In the genomic region with DNA sequence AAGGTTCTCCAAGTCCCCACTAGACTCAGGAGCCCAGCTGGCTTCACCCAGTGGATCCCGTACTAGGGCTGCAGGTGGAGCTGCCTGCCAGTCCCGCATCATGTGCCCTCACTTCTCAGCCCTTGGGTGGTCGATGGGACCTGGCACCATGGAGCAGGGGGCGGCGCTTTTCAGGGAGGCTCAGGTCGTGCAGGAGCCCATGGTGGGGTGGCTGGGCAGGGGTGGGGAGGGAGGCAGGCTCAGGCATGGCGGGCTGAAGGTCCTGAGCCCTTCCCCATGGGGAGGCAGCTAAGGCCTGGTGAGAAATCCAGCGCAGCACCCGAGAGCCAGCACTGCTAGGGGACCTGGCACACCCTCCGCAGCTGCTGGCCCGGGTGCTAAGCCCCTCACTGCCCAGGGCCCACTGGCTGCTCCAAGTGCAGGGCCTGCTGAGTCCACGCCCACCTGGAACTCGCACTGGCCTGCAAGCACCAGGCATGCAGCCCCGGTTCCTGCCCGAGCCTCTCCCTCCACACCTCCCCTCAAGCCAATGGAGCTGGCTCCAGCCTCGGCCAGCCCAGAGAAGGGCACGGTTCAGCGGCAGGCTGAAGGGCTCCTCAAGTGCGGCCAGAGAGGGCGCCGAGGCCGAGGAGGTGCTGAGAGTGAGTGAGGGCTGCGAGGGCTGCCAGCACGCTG, we compare ENCODE assay signal across 1 cellular context.
TF ChIP-seq lines count a peak whose summit lies in the region.

No MANE protein-coding gene starts in this region.

TF ChIP-seq in H1, 55 proteins besides CTCF, POLR2A, EP300 and RAD21 (continued from another document):
- TF ChIP-seq, protein P1, sequence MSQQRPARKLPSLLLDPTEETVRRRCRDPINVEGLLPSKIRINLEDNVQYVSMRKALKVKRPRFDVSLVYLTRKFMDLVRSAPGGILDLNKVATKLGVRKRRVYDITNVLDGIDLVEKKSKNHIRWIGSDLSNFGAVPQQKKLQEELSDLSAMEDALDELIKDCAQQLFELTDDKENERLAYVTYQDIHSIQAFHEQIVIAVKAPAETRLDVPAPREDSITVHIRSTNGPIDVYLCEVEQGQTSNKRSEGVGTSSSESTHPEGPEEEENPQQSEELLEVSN (IDR thresholded peaks at IDR 0.05) = no peak
- TF ChIP-seq USF2 (IDR thresholded peaks at IDR 0.05; ENCODE audit: low read length) = no peak
- no peak for TF ChIP-seq BRCA1 (IDR thresholded peaks at IDR 0.05; ENCODE audit: low read depth, low read length)
- TF ChIP-seq CBX8 (IDR thresholded peaks at IDR 0.05; ENCODE audit: borderline replicate concordance, low read depth, low read length) = no peak
- TF ChIP-seq YY1 (IDR thresholded peaks at IDR 0.05; ENCODE audit: low read depth, low read length) = no peak
- no peak for TF ChIP-seq SIN3A (conservative IDR thresholded peaks at IDR 0.05 in 1 of 2, IDR thresholded peaks at IDR 0.05 in 1 of 2; ENCODE audit: low read depth in 1 of 2, low read length in 2 of 2)
- no peak for TF ChIP-seq CHD1 (IDR thresholded peaks at IDR 0.05; ENCODE audit: low read depth, low read length)
